Comparison of ENCODE assay signal across 8 cellular contexts in the genomic region with DNA sequence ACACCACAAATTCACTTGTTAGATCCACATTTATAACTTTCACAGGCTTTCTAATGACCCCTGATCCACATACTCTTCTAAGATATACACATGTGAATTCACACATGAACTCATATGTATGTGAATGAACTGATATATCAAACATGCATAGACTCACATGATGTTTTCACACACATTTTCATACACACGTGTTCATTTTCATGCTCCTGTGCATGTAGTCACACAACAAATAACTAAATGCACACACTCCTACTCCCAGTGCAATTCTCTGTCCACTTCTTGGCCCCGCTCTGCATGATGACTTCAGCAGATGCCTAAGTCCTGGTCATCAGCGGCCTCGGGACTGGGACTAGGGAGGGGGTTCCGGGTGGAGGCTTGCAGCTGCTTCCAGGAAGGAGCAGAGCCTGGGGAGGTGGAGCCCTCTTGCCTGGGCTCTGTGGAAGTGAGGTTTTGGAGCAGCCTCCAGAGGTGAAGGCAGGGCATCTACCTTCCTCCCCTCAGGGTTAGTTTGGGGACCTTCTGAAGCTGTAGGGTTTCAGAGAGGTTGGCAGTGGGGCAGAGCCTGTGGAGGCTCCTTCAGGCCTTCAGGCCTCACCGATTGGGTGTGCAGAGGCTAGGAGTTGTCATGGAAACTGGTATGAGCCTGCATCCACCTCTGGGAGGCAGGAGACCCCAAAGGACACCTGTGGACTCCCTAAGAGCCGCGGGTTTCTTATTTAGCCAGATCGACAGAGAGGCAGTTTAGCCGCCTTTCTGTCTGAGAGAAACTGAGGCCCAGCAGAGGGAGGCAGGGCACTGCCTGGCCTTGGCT. TPM values are rescaled to one million over a fixed set of nuclear protein-coding genes. Genes with fewer than 3 reads are reported as not detected.
DNase-seq lines count a peak whose midpoint lies in the region; ATAC-seq and TF ChIP-seq lines count a peak whose summit lies in the region.

No MANE protein-coding gene starts in this region.

- peak overlapping the region; percentile 74 for H3K27ac Mint-ChIP-seq in CD8-positive, alpha-beta T cell

- H3K27ac ChIP-seq in CD8-positive, alpha-beta T cell (ENCODE audit: low read depth, low read length), result no peak overlapping the region
- H3K27ac ChIP-seq in SJSA1 (peak overlapping the region; percentile 94), muscle layer of colon (ENCODE audit: low read depth, low read length) (peak overlapping the region; percentile 65), urinary bladder (ENCODE audit: low read depth) (peak overlapping the region; percentile 100)

- no peak overlapping the region for H3K4me3 ChIP-seq in CD8-positive, alpha-beta T cell (ENCODE audit: low read depth, low read length)
- H3K4me3 ChIP-seq in SJSA1 (peak overlapping the region; percentile 81), muscle layer of colon (ENCODE audit: low read depth in 1 of 2, low read length in 2 of 2) (peak overlapping the region; percentile 56 to 79), urinary bladder (ENCODE audit: low read depth, low read length) (no peak overlapping the region)

- H3K27me3 Mint-ChIP-seq in CD8-positive, alpha-beta T cell (ENCODE audit: low read depth), result no peaks in the 10 kb centered on the region

- no peak for TF ChIP-seq POLR2A in erythroblast (IDR thresholded peaks at IDR 0.05; ENCODE audit: low read length)

- H3K27me3 ChIP-seq in CD8-positive, alpha-beta T cell (ENCODE audit: insufficient read depth, low read length), result no peaks in the 10 kb centered on the region
- H3K27me3 ChIP-seq in SJSA1 (replicated peaks) (no peaks in the 10 kb centered on the region), muscle layer of colon (ENCODE audit: control insufficient read depth in 1 of 2, insufficient read depth in 2 of 2, low read length in 2 of 2) (no peaks in the 10 kb centered on the region)

- peak overlapping the region; percentile 94 for H3K9ac ChIP-seq in muscle layer of colon (ENCODE audit: low read length)

- H3K9me3 ChIP-seq in CD8-positive, alpha-beta T cell (ENCODE audit: low read length), result no peaks in the 10 kb centered on the region
- no peaks in the 10 kb centered on the region for H3K9me3 ChIP-seq in SJSA1 (replicated peaks)
- no peaks in the 10 kb centered on the region for H3K9me3 ChIP-seq in muscle layer of colon (ENCODE audit: low read length)

- TF ChIP-seq CTCF in CD8-positive, alpha-beta T cell (IDR thresholded peaks at IDR 0.05), result no peak
- TF ChIP-seq CTCF in GM10266 (IDR thresholded peaks at IDR 0.05; ENCODE audit: control insufficient read depth, insufficient read depth, low read depth, missing control alignments), result no peak

- no peaks in the 10 kb centered on the region for H3K9me3 Mint-ChIP-seq in CD8-positive, alpha-beta T cell

- H3K4me3 Mint-ChIP-seq in CD8-positive, alpha-beta T cell, result peak overlapping the region; percentile 76

- H3K4me1 ChIP-seq in CD8-positive, alpha-beta T cell (ENCODE audit: insufficient read depth, low read length), result peaks cover 23% of the 10 kb centered on the region
- H3K4me1 ChIP-seq in SJSA1 (replicated peaks) (peaks cover 54% of the 10 kb centered on the region), muscle layer of colon (ENCODE audit: insufficient read depth, low read length) (peaks cover 37% of the 10 kb centered on the region), urinary bladder (ENCODE audit: insufficient read depth) (no peaks in the 10 kb centered on the region)

- POLR2A ChIA-PET in CD8-positive, alpha-beta T cell (lab: Charles Lee), result no interaction called here

- no peak for ATAC-seq in CD8-positive, alpha-beta T cell
- no peak for ATAC-seq in GM21381 (IDR thresholded peaks at IDR 0.05; ENCODE audit: unreplicated experiment)

- DNase-seq in CD8-positive, alpha-beta T cell, result no peak
- DNase-seq in SJSA1 (ENCODE audit: low read depth in 1 of 2, low spot score in 2 of 2) (peak; percentile 70 to 89), erythroblast (lab: John Stamatoyannopoulos, UW) (peak; percentile 24 to 46), GM10266 (ENCODE audit: extremely low spot score) (no peak), SW 1271 (lab: John Stamatoyannopoulos, UW) (no peak)

- H3K36me3 ChIP-seq in CD8-positive, alpha-beta T cell (ENCODE audit: insufficient read depth, low read length), result no peaks in the 10 kb centered on the region
- H3K36me3 ChIP-seq in SJSA1 (peaks cover 57% of the 10 kb centered on the region), muscle layer of colon (ENCODE audit: insufficient read depth, low read length) (peaks cover 32% of the 10 kb centered on the region), urinary bladder (ENCODE audit: insufficient read depth) (no peaks in the 10 kb centered on the region)

- intact Hi-C loops in CD8-positive, alpha-beta T cell (cut with DNase I, micrococcal nuclease), result no loop called here

- H3K4me1 Mint-ChIP-seq in CD8-positive, alpha-beta T cell (ENCODE audit: low read depth), result peaks cover 19% of the 10 kb centered on the region

- H3K36me3 Mint-ChIP-seq in CD8-positive, alpha-beta T cell, result peaks cover 20% of the 10 kb centered on the region

- 31% methylated on average over 10 of the region's 10 CpGs for WGBS in urinary bladder

- CTCF ChIA-PET in CD8-positive, alpha-beta T cell (lab: Charles Lee), result interaction anchor here (1.9 to 20.9 kb wide), 2 partner anchors 10 to 15 kb away, joined by 8 to 222 read pairs; no protein-coding TSS in a partner anchor

RNA-seq across cellular contexts. Expression of gene LZTS2, which starts 1.8 kb away (rescaled TPM):
- 10 to 100 TPM in 1 of 2 experiments, 1 to 10 TPM in 1; 9.2 to 10.5 TPM for total RNA-seq in CD8-positive, alpha-beta T cell
- total RNA-seq in SJSA1 (2014; rRNA removed; shearing (Covaris generic)), result 70.0 and 72.8 TPM in 2 replicates
- total RNA-seq in urinary bladder, result 35.6 TPM
- polyA plus RNA-seq in urinary bladder, result 142 TPM

RNA-seq across cellular contexts. Expression of gene TWNK, which starts 14.1 kb away (rescaled TPM):
- total RNA-seq in CD8-positive, alpha-beta T cell, result 1 to 10 TPM; 4.6 to 4.7 TPM
- 4.3 and 7.5 TPM in 2 replicates for total RNA-seq in SJSA1 (2014; rRNA removed; shearing (Covaris generic))
- 3.2 TPM for total RNA-seq in urinary bladder
- polyA plus RNA-seq in urinary bladder, result 7.9 TPM

RNA-seq across cellular contexts. Expression of gene MRPL43, which starts 14.1 kb away (rescaled TPM):
- 10 to 100 TPM; 28.3 to 28.4 TPM for total RNA-seq in CD8-positive, alpha-beta T cell
- total RNA-seq in SJSA1 (2014; rRNA removed; shearing (Covaris generic)), result 63.7 and 69.4 TPM in 2 replicates
- 35.4 TPM for total RNA-seq in urinary bladder
- polyA plus RNA-seq in urinary bladder, result 153 TPM

RNA-seq across cellular contexts. Expression of gene PDZD7, which starts 29.5 kb away (rescaled TPM):
- 1 to 10 TPM in 1 of 2 experiments, under 1 TPM in 1; 0.95 to 1.7 TPM for total RNA-seq in CD8-positive, alpha-beta T cell
- 0.50 and 1.3 TPM in 2 replicates for total RNA-seq in SJSA1 (2014; rRNA removed; shearing (Covaris generic))
- total RNA-seq in urinary bladder, result 0.21 TPM
- polyA plus RNA-seq in urinary bladder, result 0.46 TPM

RNA-seq across cellular contexts. Expression of gene SFXN3, which starts 29.6 kb away (rescaled TPM):
- total RNA-seq in CD8-positive, alpha-beta T cell, result 10 to 100 TPM; 38.1 to 39.3 TPM
- total RNA-seq in SJSA1 (2014; rRNA removed; shearing (Covaris generic)), result 29.6 and 52.4 TPM in 2 replicates
- 29.9 TPM for total RNA-seq in urinary bladder
- polyA plus RNA-seq in urinary bladder, result 34.7 TPM

Comparison
In these comparisons a context has a peak if more than half of its experiments do, and no peak if none do; other contexts are left out.
1. DNase-seq: peak in SJSA1 (2 of 2) and erythroblast (2 of 2); none in CD8-positive, alpha-beta T cell (0 of 7), GM10266 (single experiment) and SW 1271 (0 of 2).
2. H3K4me3 ChIP-seq: peak in SJSA1 (single experiment) and muscle layer of colon (2 of 2); none in CD8-positive, alpha-beta T cell (single experiment) and urinary bladder (single experiment).